ENCODE assay signal across 9 cellular contexts in genomic region chr21:26142363-26142762, GRCh38.
"Had no signal": no experiment of that assay in that cellular context is flagged by ENCODE, and none has a peak within 500 bp of the region (broad histone marks: within the 10 kb centered on the region; RNA-seq: fewer than 3 reads in every experiment).

No MANE protein-coding gene starts in this region.

- H2AFZ ChIP-seq: GM23248 had no signal

- H3K9ac ChIP-seq: GM23248 had no signal

- DNase-seq: GM23248, GOT3, H7, HCEC 1CT, HFFc6, IMR-90, KG1 had no signal

- ATAC-seq: K562 had no signal

- H3K27ac Mint-ChIP-seq: HFFc6 had no signal

- H3K27ac ChIP-seq: GM23248, HL-60 had no signal

- H3K4me3 ChIP-seq: GM23248, K562 had no signal

- H3K4me3 Mint-ChIP-seq: HFFc6 had no signal
